ENCODE assay signal across 8 cellular contexts in genomic region chr6:1613631-1614447, GRCh38. TPM values are rescaled to one million over a fixed set of nuclear protein-coding genes. Genes with fewer than 3 reads are reported as not detected.
DNase-seq lines count a peak whose midpoint lies in the region; ATAC-seq and TF ChIP-seq lines count a peak whose summit lies in the region.

No MANE protein-coding gene starts in this region.

- H3K27ac ChIP-seq in CD4-positive, alpha-beta T cell (ENCODE audit: low read depth, low read length): no peak overlapping the region
- H3K27ac ChIP-seq in epithelial cell of prostate: peak overlapping the region; percentile 92
- H3K27ac ChIP-seq in neural cell (ENCODE audit: low read length): no peak overlapping the region

- H3K9me3 Mint-ChIP-seq in CD4-positive, alpha-beta T cell: no peaks in the 10 kb centered on the region

- CTCF ChIA-PET in CD4-positive, alpha-beta T cell (lab: Charles Lee): no interaction called here

- no peak overlapping the region for H2AFZ ChIP-seq in neural cell (ENCODE audit: low read depth, low read length)

- no peak overlapping the region for H3K27ac Mint-ChIP-seq in CD4-positive, alpha-beta T cell

- no peaks in the 10 kb centered on the region for H3F3A ChIP-seq in neural cell (ENCODE audit: insufficient read depth, low read length, poor library complexity, severe bottlenecking)

- TF ChIP-seq CTCF in CD4-positive, alpha-beta T cell (IDR thresholded peaks at IDR 0.05): no peak
- no peak for TF ChIP-seq CTCF in NB4 (IDR thresholded peaks at IDR 0.05; ENCODE audit: low read depth, low read length)
- TF ChIP-seq CTCF in neural cell (IDR thresholded peaks at IDR 0.05; ENCODE audit: poor library complexity, severe bottlenecking): no peak

- no peak for TF ChIP-seq EP300 in neural cell (conservative IDR thresholded peaks at IDR 0.05; ENCODE audit: poor library complexity, severe bottlenecking)

- no peak overlapping the region for H3K9ac ChIP-seq in neural cell (ENCODE audit: low read length)

- peaks cover 68% of the 10 kb centered on the region for H3K27me3 Mint-ChIP-seq in CD4-positive, alpha-beta T cell

- H3K4me3 ChIP-seq in NB4 (ENCODE audit: low read depth, low read length) (peak overlapping the region; percentile 71), neural cell (ENCODE audit: low read length) (no peak overlapping the region)

- no peaks in the 10 kb centered on the region for H3K79me2 ChIP-seq in neural cell (replicated peaks; ENCODE audit: insufficient read depth, low read length)

- TF ChIP-seq POLR2A in NB4 (IDR thresholded peaks at IDR 0.05; ENCODE audit: extremely low read depth, insufficient read length): no peak

- H3K36me3 Mint-ChIP-seq in CD4-positive, alpha-beta T cell (ENCODE audit: low read depth): peaks cover 6% of the 10 kb centered on the region

- H3K27me3 ChIP-seq in CD4-positive, alpha-beta T cell (ENCODE audit: control insufficient read depth, insufficient read depth, low read length): peaks cover 80% of the 10 kb centered on the region
- peaks cover 93% of the 10 kb centered on the region for H3K27me3 ChIP-seq in neural cell (ENCODE audit: insufficient read depth, low read depth, low read length)

- POLR2A ChIA-PET in CD4-positive, alpha-beta T cell (lab: Charles Lee): interaction anchor here (0.7 kb wide), 1 partner anchor 12 kb away, joined by 3 read pairs; no protein-coding TSS in a partner anchor

- no peak for DNase-seq in CD4-positive, alpha-beta T cell
- DNase-seq in NB4 (ENCODE audit: low read depth) (peak; percentile 20), epithelial cell of prostate (ENCODE audit: low read depth, low spot score) (no peak)

- no peaks in the 10 kb centered on the region for H3K9me2 ChIP-seq in neural cell (ENCODE audit: insufficient read depth, low read length)

- H3K4me2 ChIP-seq in neural cell (ENCODE audit: low read length): no peak overlapping the region

- H3K36me3 ChIP-seq in neural cell (ENCODE audit: insufficient read depth, low read length): no peaks in the 10 kb centered on the region

- no peak for TF ChIP-seq RAD21 in neural cell (conservative IDR thresholded peaks at IDR 0.05)

- ATAC-seq in CD4-positive, alpha-beta T cell (ENCODE audit: poor library complexity): no peak
- ATAC-seq in HG02798 (IDR thresholded peaks at IDR 0.05; ENCODE audit: poor library complexity, unreplicated experiment) (no peak), HG03457 (IDR thresholded peaks at IDR 0.05; ENCODE audit: unreplicated experiment) (no peak), HG03342 (IDR thresholded peaks at IDR 0.05; ENCODE audit: unreplicated experiment) (no peak), GM21786 (IDR thresholded peaks at IDR 0.05; ENCODE audit: unreplicated experiment) (no peak)

- H4K20me1 ChIP-seq in neural cell (ENCODE audit: insufficient read depth): no peaks in the 10 kb centered on the region

- H3K4me1 Mint-ChIP-seq in CD4-positive, alpha-beta T cell (ENCODE audit: low read depth): peaks cover 27% of the 10 kb centered on the region

- intact Hi-C loops in CD4-positive, alpha-beta T cell (cut with DNase I, micrococcal nuclease): no loop called here

- H3K9me3 ChIP-seq in CD4-positive, alpha-beta T cell (ENCODE audit: control insufficient read depth, low read length): no peaks in the 10 kb centered on the region
- H3K9me3 ChIP-seq in neural cell (ENCODE audit: low read length): no peaks in the 10 kb centered on the region

- H3K4me3 Mint-ChIP-seq in CD4-positive, alpha-beta T cell: peak overlapping the region; percentile 56

TF ChIP-seq in neural cell, 6 proteins besides CTCF, POLR2A, EP300 and RAD21:
- TF ChIP-seq POLR2AphosphoS5 (IDR thresholded peaks at IDR 0.05) (no peak), EZH2 (IDR thresholded peaks at IDR 0.05; ENCODE audit: borderline replicate concordance, insufficient read depth, low read length, poor library complexity, severe bottlenecking) (peak; percentile 85), TAF1 (IDR thresholded peaks at IDR 0.05; ENCODE audit: low read depth) (no peak), MXI1 (conservative IDR thresholded peaks at IDR 0.05; ENCODE audit: poor library complexity, severe bottlenecking) (no peak)

RNA-seq across cellular contexts. Expression of gene FOXC1, which starts 4.1 kb away (rescaled TPM):
- total RNA-seq in CD4-positive, alpha-beta T cell: not detected
- polyA plus RNA-seq in neural cell: 0.09 TPM in 1 of 2 replicates, not detected in the other
- polyA minus RNA-seq in neural cell: not detected in 2 replicates
